In genomic region chr2:71552356-71552755, GRCh38 we compare ENCODE assay signal across 25 cellular contexts.
"Had no signal": no experiment of that assay in that cellular context is flagged by ENCODE, and none has a peak within 500 bp of the region (broad histone marks: within the 10 kb centered on the region; RNA-seq: fewer than 3 reads in every experiment).

No MANE protein-coding gene starts in this region.

- H3K36me3 Mint-ChIP-seq: memory B cell, natural killer cell had no signal

- H3K27ac ChIP-seq: esophagus muscularis mucosa, foreskin keratinocyte, gastroesophageal sphincter, heart left ventricle, hepatocyte, neutrophil, psoas muscle, skin epidermis, suprapubic skin, transverse colon, vagina had no signal

- H3K9me3 Mint-ChIP-seq: memory B cell; natural killer cell; stimulated activated naive CD8-positive, alpha-beta T cell treated with anti-CD3 and anti-CD28 coated beads, Interleukin-15, amount 100 ng/mL, for 72 hours had no signal

- H3K9me3 ChIP-seq: esophagus muscularis mucosa, gastroesophageal sphincter, heart left ventricle, neutrophil, psoas muscle, suprapubic skin, transverse colon, vagina had no signal

- H3K4me1 ChIP-seq: esophagus muscularis mucosa, foreskin keratinocyte, gastroesophageal sphincter, heart left ventricle, psoas muscle, suprapubic skin, transverse colon had no signal

- H3K4me3 Mint-ChIP-seq: memory B cell; natural killer cell; stimulated activated naive CD8-positive, alpha-beta T cell treated with anti-CD3 and anti-CD28 coated beads, Interleukin-15, amount 100 ng/mL, for 72 hours had no signal

- H3K27ac Mint-ChIP-seq: memory B cell; natural killer cell; stimulated activated naive CD8-positive, alpha-beta T cell treated with anti-CD3 and anti-CD28 coated beads, Interleukin-15, amount 100 ng/mL, for 72 hours had no signal

- H3K4me1 Mint-ChIP-seq: memory B cell; stimulated activated naive CD8-positive, alpha-beta T cell treated with anti-CD3 and anti-CD28 coated beads, Interleukin-15, amount 100 ng/mL, for 72 hours had no signal

- H3K36me3 ChIP-seq: suprapubic skin, transverse colon, vagina had no signal

- H3K27me3 ChIP-seq: dorsolateral prefrontal cortex, esophagus muscularis mucosa, gastroesophageal sphincter, heart left ventricle, hepatocyte, neutrophil, suprapubic skin, transverse colon, vagina had no signal

- H3K4me3 ChIP-seq: dorsolateral prefrontal cortex, esophagus muscularis mucosa, gastroesophageal sphincter, heart left ventricle, hepatocyte, lung, psoas muscle, skin epidermis, suprapubic skin, transverse colon, vagina had no signal

- DNase-seq: cerebellar nuclear complex; effector CD4-positive, alpha-beta T cell; foreskin keratinocyte; left ventricle myocardium superior; natural killer cell; stimulated activated CD4-positive, alpha-beta T cell treated with anti-CD3 and anti-CD28 coated beads, Interleukin-15, amount 100 ng/mL, for 24 hours; stimulated activated CD4-positive, alpha-beta T cell treated with anti-CD3 and anti-CD28 coated beads, Interleukin-2, amount 100 ng/mL, for 48 hours; stimulated activated CD8-positive, alpha-beta memory T cell treated with anti-CD3 and anti-CD28 coated beads, Interleukin-4, amount 100 ng/mL, for 48 hours; stimulated activated naive CD4-positive, alpha-beta T cell; stimulated activated naive CD8-positive, alpha-beta T cell treated with anti-CD3 and anti-CD28 coated beads, Interleukin-15, amount 100 ng/mL, for 72 hours; transverse colon had no signal

- ATAC-seq: foreskin keratinocyte; gastroesophageal sphincter; heart left ventricle; left cardiac atrium; left ventricle myocardium superior; natural killer cell; psoas muscle; right cardiac atrium; stimulated activated naive CD8-positive, alpha-beta T cell treated with anti-CD3 and anti-CD28 coated beads, Interleukin-15, amount 100 ng/mL, for 72 hours had no signal
